ENCODE assay signal across 24 cellular contexts in genomic region chr2:215693999-215694356, GRCh38.
DNase-seq lines count a peak whose midpoint lies in the region; ATAC-seq, FAIRE-seq and TF ChIP-seq lines count a peak whose summit lies in the region.
"Had no signal": no experiment of that assay in that cellular context is flagged by ENCODE, and none has a peak within 500 bp of the region (broad histone marks: within the 10 kb centered on the region; RNA-seq: fewer than 3 reads in every experiment).

No MANE protein-coding gene starts in this region.

- H3K27me3 ChIP-seq in PC-9 (ENCODE audit: insufficient read depth, low read depth) (no peaks in the 10 kb centered on the region), gastroesophageal sphincter (no peaks in the 10 kb centered on the region)
- H3K27me3 ChIP-seq: body of pancreas, Peyer's patch, right atrium auricular region had no signal

- POLR2A ChIA-PET in A549 (lab: Yijun Ruan, JAX) (interaction anchor here (0.6 kb wide), 1 partner anchor 12 kb away, joined by 4 read pairs; no protein-coding TSS in a partner anchor), PC-9 (lab: Charles Lee; ENCODE audit: unreplicated experiment) (interaction anchor here (0.5 kb wide), 1 partner anchor 256 kb away, joined by 11 read pairs; no protein-coding TSS in a partner anchor)

- peak overlapping the region; percentile 45 for H3K4me2 ChIP-seq in A549
- H3K4me2 ChIP-seq in PC-9 = peak overlapping the region; percentile 62

- peaks cover 16% of the 10 kb centered on the region for H3K4me1 Mint-ChIP-seq in progenitor cell of endocrine pancreas (ENCODE audit: low read depth)

- DNase-seq in A549 (ENCODE audit: low read depth in 1 of 2, low spot score in 1 of 2) (no peak), PC-9 (no peak), progenitor cell of endocrine pancreas (ENCODE audit: low spot score, unreplicated experiment) (no peak), left cardiac atrium (no peak), NCI-H2196 (lab: John Stamatoyannopoulos, UW; ENCODE audit: unreplicated experiment) (no peak)
- DNase-seq: activated CD8-positive, alpha-beta T cell treated with anti-CD3 and anti-CD28 coated beads, Interleukin-2, amount 10 ng/mL, durations not matched to agents 7 days and 5 days; activated naive CD4-positive, alpha-beta T cell treated with anti-CD3 and anti-CD28 coated beads, Interleukin-2, amount 50 U/mL, for 16 hours; activated T-cell treated with anti-CD3 and anti-CD28 coated beads, Interleukin-2, amount 50 U/mL, for 48 hours; body of pancreas; cortex of kidney; GF-D8; H9; midbrain; NCI-H146; NCI-H2171; Peyer's patch; stimulated activated naive CD4-positive, alpha-beta T cell; T1000 had no signal

- TF ChIP-seq RAD21 in A549 (conservative IDR thresholded peaks at IDR 0.05 in 1 of 2, IDR thresholded peaks at IDR 0.05 in 1 of 2) = no peak

- peak overlapping the region; percentile 33 for H3K27ac Mint-ChIP-seq in progenitor cell of endocrine pancreas
- H3K27ac Mint-ChIP-seq: activated CD8-positive, alpha-beta T cell treated with anti-CD3 and anti-CD28 coated beads, Interleukin-2, amount 10 ng/mL, durations not matched to agents 7 days and 5 days; H9 had no signal

- peaks cover 4% of the 10 kb centered on the region; the same call in 1 of the 2 replicates for H3F3A ChIP-seq in PC-9 (ENCODE audit: insufficient read depth, low read depth)

- H3K36me3 Mint-ChIP-seq in progenitor cell of endocrine pancreas (ENCODE audit: insufficient read depth) = peaks cover 2% of the 10 kb centered on the region

- no peak overlapping the region for H3K4me3 Mint-ChIP-seq in progenitor cell of endocrine pancreas (ENCODE audit: low read depth)
- H3K4me3 Mint-ChIP-seq: activated CD8-positive, alpha-beta T cell treated with anti-CD3 and anti-CD28 coated beads, Interleukin-2, amount 10 ng/mL, durations not matched to agents 7 days and 5 days; H9 had no signal

- ATAC-seq in A549 (no peak; a peak in 1 of 6 replicates), gastroesophageal sphincter (no peak), left cardiac atrium (no peak), GM18873 (IDR thresholded peaks at IDR 0.05; ENCODE audit: low FRiP score, unreplicated experiment) (no peak), GM18858 (IDR thresholded peaks at IDR 0.05; ENCODE audit: unreplicated experiment) (no peak)
- ATAC-seq: activated CD8-positive, alpha-beta T cell treated with anti-CD3 and anti-CD28 coated beads, Interleukin-2, amount 10 ng/mL, durations not matched to agents 7 days and 5 days; body of pancreas had no signal

- peak overlapping the region; percentile 65 for H2AFZ ChIP-seq in PC-9

- no TSS peak for BruUV-seq in PC-9 (replicated peaks; lab: Mats Ljungman, UMichigan)

- TF ChIP-seq CTCF in A549 (IDR thresholded peaks at IDR 0.05) (no peak), PC-9 (conservative IDR thresholded peaks at IDR 0.05) (no peak), gastroesophageal sphincter (IDR thresholded peaks at IDR 0.05) (no peak), progenitor cell of endocrine pancreas (IDR thresholded peaks at IDR 0.05; ENCODE audit: unreplicated experiment) (no peak)

- no peak for FAIRE-seq in A549 (lab: Jason Lieb, UNC)
- FAIRE-seq: A204.1 had no signal

- no peaks in the 10 kb centered on the region for H3K9me2 ChIP-seq in PC-9 (ENCODE audit: insufficient read depth)

- no peaks in the 10 kb centered on the region for H4K20me1 ChIP-seq in PC-9 (ENCODE audit: insufficient read depth)

- peaks cover 9% of the 10 kb centered on the region for H3K9me3 Mint-ChIP-seq in progenitor cell of endocrine pancreas (ENCODE audit: low read depth)

- intact Hi-C loops in PC-9 (cut with micrococcal nuclease; ENCODE audit: unreplicated experiment) = loop anchor here (2.0 kb wide), 1 partner anchor 75 kb away; no protein-coding TSS in a partner anchor
- intact Hi-C loops in left cardiac atrium (cut with DNase I) = no loop called here

- no peaks in the 10 kb centered on the region for H3K36me3 ChIP-seq in PC-9 (ENCODE audit: low read depth)
- H3K36me3 ChIP-seq in gastroesophageal sphincter = no peaks in the 10 kb centered on the region
- H3K36me3 ChIP-seq: neutrophil, Peyer's patch, right atrium auricular region had no signal

- H3K79me2 ChIP-seq in PC-9 (ENCODE audit: low read depth) = no peaks in the 10 kb centered on the region

- TF ChIP-seq EP300 in A549 (IDR thresholded peaks at IDR 0.05) (no peak), gastroesophageal sphincter (IDR thresholded peaks at IDR 0.05) (no peak)

- CTCF ChIA-PET in A549 (lab: Yijun Ruan, JAX) (interaction anchor here (0.9 kb wide), 1 partner anchor 74 kb away, joined by 5 read pairs; no protein-coding TSS in a partner anchor), PC-9 (lab: Charles Lee) (interaction anchor here (0.6 kb wide), 1 partner anchor 737 kb away, joined by 3 read pairs; no protein-coding TSS in a partner anchor)

- H3K27me3 Mint-ChIP-seq in progenitor cell of endocrine pancreas = no peaks in the 10 kb centered on the region

- TF ChIP-seq POLR2A in A549 (IDR thresholded peaks at IDR 0.05; ENCODE audit: low read length) = no peak
- no peak for TF ChIP-seq POLR2A in gastroesophageal sphincter (IDR thresholded peaks at IDR 0.05)

- H3K27ac ChIP-seq in A549 = peak overlapping the region; percentile 56 to 82
- peak overlapping the region; percentile 53 for H3K27ac ChIP-seq in PC-9
- H3K27ac ChIP-seq in gastroesophageal sphincter = peak overlapping the region; percentile 40 to 79 (median 75)
- H3K27ac ChIP-seq: neutrophil had no signal

- H3K9me3 ChIP-seq in A549 (peaks cover 16% of the 10 kb centered on the region), PC-9 (ENCODE audit: insufficient read depth, low read depth) (no peaks in the 10 kb centered on the region), gastroesophageal sphincter (no peaks in the 10 kb centered on the region)
- H3K9me3 ChIP-seq: body of pancreas, neutrophil, Peyer's patch had no signal

- H3K4me1 ChIP-seq in A549 (peaks cover 23% of the 10 kb centered on the region), PC-9 (replicated peaks; ENCODE audit: insufficient read depth) (peaks cover 31% of the 10 kb centered on the region), gastroesophageal sphincter (peaks cover 9 to 34% (median 15%) of the 10 kb centered on the region in 3 donors)
- H3K4me1 ChIP-seq: body of pancreas, Peyer's patch had no signal

- H3K4me3 ChIP-seq in A549 = no peak overlapping the region
- 0 out of 2 replicates have a peak overlapping the region, but pooled peaks have one; percentile 12 for H3K4me3 ChIP-seq in PC-9
- no peak overlapping the region for H3K4me3 ChIP-seq in gastroesophageal sphincter
- H3K4me3 ChIP-seq: body of pancreas, Peyer's patch, right atrium auricular region had no signal

TF ChIP-seq in A549, 52 proteins besides CTCF, POLR2A, EP300 and RAD21:
- no peak for TF ChIP-seq FOSB (CRISPR knock-in tag; IDR thresholded peaks at IDR 0.05)
- TF ChIP-seq CHD4 (IDR thresholded peaks at IDR 0.05; ENCODE audit: borderline replicate concordance) = no peak
- TF ChIP-seq FOXS1 (CRISPR knock-in tag; IDR thresholded peaks at IDR 0.05) = no peak
- no peak for TF ChIP-seq HDAC2 (IDR thresholded peaks at IDR 0.05)
- TF ChIP-seq HMGXB4 (CRISPR knock-in tag; IDR thresholded peaks at IDR 0.05; ENCODE audit: borderline replicate concordance) = no peak
- TF ChIP-seq PBX3 (IDR thresholded peaks at IDR 0.05) = no peak
- no peak for TF ChIP-seq HES2 (IDR thresholded peaks at IDR 0.05)
- TF ChIP-seq RCOR1 (IDR thresholded peaks at IDR 0.05; ENCODE audit: low read depth, low read length) = no peak
- no peak for TF ChIP-seq GATA3 (IDR thresholded peaks at IDR 0.05; ENCODE audit: borderline replicate concordance)
- no peak for TF ChIP-seq E2F6 (IDR thresholded peaks at IDR 0.05; ENCODE audit: borderline replicate concordance, low read depth)
- TF ChIP-seq NPAS2 (CRISPR knock-in tag; IDR thresholded peaks at IDR 0.05; ENCODE audit: borderline replicate concordance) = no peak
